2 cellular contexts compared by ENCODE assay signal in the genomic region with DNA sequence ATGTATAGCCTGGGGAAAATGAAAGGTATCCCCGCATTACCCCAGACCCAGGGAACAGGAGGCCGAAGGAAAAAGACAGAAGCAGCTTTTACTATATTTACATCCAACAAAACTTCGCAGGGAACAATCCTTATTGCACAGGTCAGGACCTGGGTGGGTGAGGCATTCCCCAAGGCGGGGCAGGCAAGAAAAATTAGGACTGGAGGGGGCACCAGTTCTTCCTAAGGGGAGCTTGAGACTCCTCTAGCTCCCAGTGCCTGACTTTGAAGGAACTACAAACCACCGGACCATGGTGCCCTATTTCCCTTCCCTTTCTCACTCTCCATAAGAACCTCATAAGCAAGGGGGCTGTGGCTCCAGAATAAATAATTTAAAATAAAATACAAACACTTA.
TF ChIP-seq lines count a peak whose summit lies in the region.

No MANE protein-coding gene starts in this region.

TF ChIP-seq in IMR-90, 13 proteins besides CTCF, POLR2A, EP300 and RAD21:
- TF ChIP-seq MAZ (IDR thresholded peaks at IDR 0.05; ENCODE audit: borderline replicate concordance, low read depth, low read length) (no peak), RFX5 (IDR thresholded peaks at IDR 0.05; ENCODE audit: low read depth, low read length) (no peak), BHLHE40 (IDR thresholded peaks at IDR 0.05; ENCODE audit: low read depth, low read length) (no peak), CEBPB (IDR thresholded peaks at IDR 0.05; ENCODE audit: low read depth, low read length) (no peak), CHD1 (IDR thresholded peaks at IDR 0.05; ENCODE audit: low read depth, low read length) (no peak), FOS (IDR thresholded peaks at IDR 0.05; ENCODE audit: low read depth, low read length) (no peak), MAFK (IDR thresholded peaks at IDR 0.05; ENCODE audit: low read depth, low read length) (no peak), RCOR1 (IDR thresholded peaks at IDR 0.05; ENCODE audit: insufficient replicate concordance, low read length) (no peak), MXI1 (IDR thresholded peaks at IDR 0.05; ENCODE audit: borderline replicate concordance, low read depth, low read length) (no peak), NFE2L2 (IDR thresholded peaks at IDR 0.05; ENCODE audit: low read depth, low read length) (no peak), SMC3 (IDR thresholded peaks at IDR 0.05; ENCODE audit: low read depth, low read length) (no peak)
- TF ChIP-seq, protein P1, sequence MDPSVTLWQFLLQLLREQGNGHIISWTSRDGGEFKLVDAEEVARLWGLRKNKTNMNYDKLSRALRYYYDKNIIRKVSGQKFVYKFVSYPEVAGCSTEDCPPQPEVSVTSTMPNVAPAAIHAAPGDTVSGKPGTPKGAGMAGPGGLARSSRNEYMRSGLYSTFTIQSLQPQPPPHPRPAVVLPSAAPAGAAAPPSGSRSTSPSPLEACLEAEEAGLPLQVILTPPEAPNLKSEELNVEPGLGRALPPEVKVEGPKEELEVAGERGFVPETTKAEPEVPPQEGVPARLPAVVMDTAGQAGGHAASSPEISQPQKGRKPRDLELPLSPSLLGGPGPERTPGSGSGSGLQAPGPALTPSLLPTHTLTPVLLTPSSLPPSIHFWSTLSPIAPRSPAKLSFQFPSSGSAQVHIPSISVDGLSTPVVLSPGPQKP (IDR thresholded peaks at IDR 0.05; ENCODE audit: borderline replicate concordance, low read depth, low read length): no peak
- TF ChIP-seq, protein P2, sequence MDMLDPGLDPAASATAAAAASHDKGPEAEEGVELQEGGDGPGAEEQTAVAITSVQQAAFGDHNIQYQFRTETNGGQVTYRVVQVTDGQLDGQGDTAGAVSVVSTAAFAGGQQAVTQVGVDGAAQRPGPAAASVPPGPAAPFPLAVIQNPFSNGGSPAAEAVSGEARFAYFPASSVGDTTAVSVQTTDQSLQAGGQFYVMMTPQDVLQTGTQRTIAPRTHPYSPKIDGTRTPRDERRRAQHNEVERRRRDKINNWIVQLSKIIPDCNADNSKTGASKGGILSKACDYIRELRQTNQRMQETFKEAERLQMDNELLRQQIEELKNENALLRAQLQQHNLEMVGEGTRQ (IDR thresholded peaks at IDR 0.05; ENCODE audit: low read depth, low read length): no peak
TF ChIP-seq in IMR-90: peak in this region for 0.

TF ChIP-seq in endothelial cell of umbilical vein, 7 proteins besides CTCF, POLR2A, EP300 and RAD21:
- no peak for TF ChIP-seq EZH2 (IDR thresholded peaks at IDR 0.05; ENCODE audit: borderline replicate concordance, low read depth, low read length, severe bottlenecking)
- no peak for TF ChIP-seq JUN (IDR thresholded peaks at IDR 0.05; ENCODE audit: borderline replicate concordance, insufficient read depth, insufficient read length, low read depth)
- TF ChIP-seq GATA2 (IDR thresholded peaks at IDR 0.05; ENCODE audit: insufficient read depth, insufficient read length, low read depth, low read length): no peak
- TF ChIP-seq, protein P3, sequence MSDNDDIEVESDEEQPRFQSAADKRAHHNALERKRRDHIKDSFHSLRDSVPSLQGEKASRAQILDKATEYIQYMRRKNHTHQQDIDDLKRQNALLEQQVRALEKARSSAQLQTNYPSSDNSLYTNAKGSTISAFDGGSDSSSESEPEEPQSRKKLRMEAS (IDR thresholded peaks at IDR 0.05; ENCODE audit: insufficient read depth, insufficient read length): no peak
- TF ChIP-seq POLR2AphosphoS5 (IDR thresholded peaks at IDR 0.05; ENCODE audit: insufficient read depth, low read depth, low read length): no peak
- no peak for TF ChIP-seq FOS (IDR thresholded peaks at IDR 0.05; ENCODE audit: borderline replicate concordance, insufficient read depth, low read length)
- no peak for TF ChIP-seq MYC (IDR thresholded peaks at IDR 0.05; ENCODE audit: low read depth, low read length)
